Comparison of ENCODE assay signal across 1 cellular context in the genomic region with DNA sequence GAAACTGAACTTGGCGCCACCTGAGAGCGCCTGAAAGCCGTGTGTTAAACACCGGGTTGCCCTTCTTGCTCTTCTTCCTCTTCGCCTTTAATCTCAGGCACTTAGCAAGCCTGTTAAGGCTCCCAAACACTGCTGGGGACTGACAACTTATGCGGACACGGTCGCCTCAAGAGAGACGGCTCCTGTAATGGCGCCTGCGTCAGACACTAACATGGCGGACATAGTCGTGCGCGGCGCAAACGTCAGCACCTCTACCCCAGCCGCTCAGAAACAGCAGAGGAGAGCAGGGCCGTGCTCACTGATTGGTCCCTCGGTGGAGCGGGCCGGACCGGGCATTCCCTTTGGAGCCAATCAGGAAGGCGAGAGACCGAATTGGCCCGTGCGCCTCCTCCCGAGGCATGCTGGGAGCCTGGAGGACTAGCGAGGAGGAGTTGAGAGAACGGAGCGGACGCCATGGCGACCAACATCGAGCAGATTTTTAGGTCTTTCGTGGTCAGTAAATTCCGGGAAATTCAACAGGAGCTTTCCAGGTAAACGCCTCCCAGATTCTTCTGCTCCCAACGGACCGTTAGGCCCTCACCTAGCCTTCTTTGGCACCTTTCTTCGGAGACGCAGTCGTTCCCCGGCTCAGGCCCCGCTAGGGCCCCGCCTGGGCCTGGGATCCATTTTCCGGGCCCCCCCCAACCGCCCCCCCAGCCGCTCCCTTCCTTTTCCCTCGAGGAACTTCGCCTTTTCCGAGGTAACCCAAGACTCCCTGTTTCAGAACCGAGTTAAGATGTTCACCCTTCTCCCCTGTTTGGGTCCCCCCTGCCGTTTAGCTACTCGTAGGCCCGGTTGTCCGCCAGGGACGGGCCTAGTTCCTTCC.
TF ChIP-seq lines count a peak whose summit lies in the region.

A gene with protein sequence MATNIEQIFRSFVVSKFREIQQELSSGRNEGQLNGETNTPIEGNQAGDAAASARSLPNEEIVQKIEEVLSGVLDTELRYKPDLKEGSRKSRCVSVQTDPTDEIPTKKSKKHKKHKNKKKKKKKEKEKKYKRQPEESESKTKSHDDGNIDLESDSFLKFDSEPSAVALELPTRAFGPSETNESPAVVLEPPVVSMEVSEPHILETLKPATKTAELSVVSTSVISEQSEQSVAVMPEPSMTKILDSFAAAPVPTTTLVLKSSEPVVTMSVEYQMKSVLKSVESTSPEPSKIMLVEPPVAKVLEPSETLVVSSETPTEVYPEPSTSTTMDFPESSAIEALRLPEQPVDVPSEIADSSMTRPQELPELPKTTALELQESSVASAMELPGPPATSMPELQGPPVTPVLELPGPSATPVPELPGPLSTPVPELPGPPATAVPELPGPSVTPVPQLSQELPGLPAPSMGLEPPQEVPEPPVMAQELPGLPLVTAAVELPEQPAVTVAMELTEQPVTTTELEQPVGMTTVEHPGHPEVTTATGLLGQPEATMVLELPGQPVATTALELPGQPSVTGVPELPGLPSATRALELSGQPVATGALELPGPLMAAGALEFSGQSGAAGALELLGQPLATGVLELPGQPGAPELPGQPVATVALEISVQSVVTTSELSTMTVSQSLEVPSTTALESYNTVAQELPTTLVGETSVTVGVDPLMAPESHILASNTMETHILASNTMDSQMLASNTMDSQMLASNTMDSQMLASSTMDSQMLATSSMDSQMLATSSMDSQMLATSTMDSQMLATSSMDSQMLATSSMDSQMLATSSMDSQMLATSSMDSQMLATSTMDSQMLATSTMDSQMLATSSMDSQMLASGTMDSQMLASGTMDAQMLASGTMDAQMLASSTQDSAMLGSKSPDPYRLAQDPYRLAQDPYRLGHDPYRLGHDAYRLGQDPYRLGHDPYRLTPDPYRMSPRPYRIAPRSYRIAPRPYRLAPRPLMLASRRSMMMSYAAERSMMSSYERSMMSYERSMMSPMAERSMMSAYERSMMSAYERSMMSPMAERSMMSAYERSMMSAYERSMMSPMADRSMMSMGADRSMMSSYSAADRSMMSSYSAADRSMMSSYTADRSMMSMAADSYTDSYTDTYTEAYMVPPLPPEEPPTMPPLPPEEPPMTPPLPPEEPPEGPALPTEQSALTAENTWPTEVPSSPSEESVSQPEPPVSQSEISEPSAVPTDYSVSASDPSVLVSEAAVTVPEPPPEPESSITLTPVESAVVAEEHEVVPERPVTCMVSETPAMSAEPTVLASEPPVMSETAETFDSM (N-terminal part only) (plus strand): TSS at position 399 of the 865 bp plus-strand sequence. CDS start 55 bp downstream, at position 454.

TF ChIP-seq in WTC11, 78 proteins besides CTCF, POLR2A, EP300 and RAD21 (continued from another document):
- TF ChIP-seq, protein P1, sequence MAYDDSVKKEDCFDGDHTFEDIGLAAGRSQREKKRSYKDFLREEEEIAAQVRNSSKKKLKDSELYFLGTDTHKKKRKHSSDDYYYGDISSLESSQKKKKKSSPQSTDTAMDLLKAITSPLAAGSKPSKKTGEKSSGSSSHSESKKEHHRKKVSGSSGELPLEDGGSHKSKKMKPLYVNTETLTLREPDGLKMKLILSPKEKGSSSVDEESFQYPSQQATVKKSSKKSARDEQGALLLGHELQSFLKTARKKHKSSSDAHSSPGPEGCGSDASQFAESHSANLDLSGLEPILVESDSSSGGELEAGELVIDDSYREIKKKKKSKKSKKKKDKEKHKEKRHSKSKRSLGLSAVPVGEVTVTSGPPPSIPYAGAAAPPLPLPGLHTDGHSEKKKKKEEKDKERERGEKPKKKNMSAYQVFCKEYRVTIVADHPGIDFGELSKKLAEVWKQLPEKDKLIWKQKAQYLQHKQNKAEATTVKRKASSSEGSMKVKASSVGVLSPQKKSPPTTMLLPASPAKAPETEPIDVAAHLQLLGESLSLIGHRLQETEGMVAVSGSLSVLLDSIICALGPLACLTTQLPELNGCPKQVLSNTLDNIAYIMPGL (CRISPR knock-in tag; IDR thresholded peaks at IDR 0.05), result peak; percentile 45; the same call in 1 of the 2 replicates
- TF ChIP-seq, protein P2, sequence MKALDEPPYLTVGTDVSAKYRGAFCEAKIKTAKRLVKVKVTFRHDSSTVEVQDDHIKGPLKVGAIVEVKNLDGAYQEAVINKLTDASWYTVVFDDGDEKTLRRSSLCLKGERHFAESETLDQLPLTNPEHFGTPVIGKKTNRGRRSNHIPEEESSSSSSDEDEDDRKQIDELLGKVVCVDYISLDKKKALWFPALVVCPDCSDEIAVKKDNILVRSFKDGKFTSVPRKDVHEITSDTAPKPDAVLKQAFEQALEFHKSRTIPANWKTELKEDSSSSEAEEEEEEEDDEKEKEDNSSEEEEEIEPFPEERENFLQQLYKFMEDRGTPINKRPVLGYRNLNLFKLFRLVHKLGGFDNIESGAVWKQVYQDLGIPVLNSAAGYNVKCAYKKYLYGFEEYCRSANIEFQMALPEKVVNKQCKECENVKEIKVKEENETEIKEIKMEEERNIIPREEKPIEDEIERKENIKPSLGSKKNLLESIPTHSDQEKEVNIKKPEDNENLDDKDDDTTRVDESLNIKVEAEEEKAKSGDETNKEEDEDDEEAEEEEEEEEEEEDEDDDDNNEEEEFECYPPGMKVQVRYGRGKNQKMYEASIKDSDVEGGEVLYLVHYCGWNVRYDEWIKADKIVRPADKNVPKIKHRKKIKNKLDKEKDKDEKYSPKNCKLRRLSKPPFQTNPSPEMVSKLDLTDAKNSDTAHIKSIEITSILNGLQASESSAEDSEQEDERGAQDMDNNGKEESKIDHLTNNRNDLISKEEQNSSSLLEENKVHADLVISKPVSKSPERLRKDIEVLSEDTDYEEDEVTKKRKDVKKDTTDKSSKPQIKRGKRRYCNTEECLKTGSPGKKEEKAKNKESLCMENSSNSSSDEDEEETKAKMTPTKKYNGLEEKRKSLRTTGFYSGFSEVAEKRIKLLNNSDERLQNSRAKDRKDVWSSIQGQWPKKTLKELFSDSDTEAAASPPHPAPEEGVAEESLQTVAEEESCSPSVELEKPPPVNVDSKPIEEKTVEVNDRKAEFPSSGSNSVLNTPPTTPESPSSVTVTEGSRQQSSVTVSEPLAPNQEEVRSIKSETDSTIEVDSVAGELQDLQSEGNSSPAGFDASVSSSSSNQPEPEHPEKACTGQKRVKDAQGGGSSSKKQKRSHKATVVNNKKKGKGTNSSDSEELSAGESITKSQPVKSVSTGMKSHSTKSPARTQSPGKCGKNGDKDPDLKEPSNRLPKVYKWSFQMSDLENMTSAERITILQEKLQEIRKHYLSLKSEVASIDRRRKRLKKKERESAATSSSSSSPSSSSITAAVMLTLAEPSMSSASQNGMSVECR (CRISPR knock-in tag; IDR thresholded peaks at IDR 0.05; ENCODE audit: borderline replicate concordance), result 0 out of 2 replicates have a peak, but pooled peaks have one; percentile 6
- TF ChIP-seq FOXK1 (CRISPR knock-in tag; IDR thresholded peaks at IDR 0.05), result peak; percentile 54
